Comparison of ENCODE assay signal across 36 cellular contexts in genomic region chr4:166735553-166735952, GRCh38.
"Had no signal": no experiment of that assay in that cellular context is flagged by ENCODE, and none has a peak within 500 bp of the region (broad histone marks: within the 10 kb centered on the region; RNA-seq: fewer than 3 reads in every experiment).

No MANE protein-coding gene starts in this region.

- H3K27ac Mint-ChIP-seq: activated CD4-positive, alpha-beta memory T cell treated with anti-CD3 and anti-CD28 coated beads, Interleukin-2, amount 10 ng/mL, durations not matched to agents 7 days and 5 days; activated CD4-positive, alpha-beta T cell treated with anti-CD3 and anti-CD28 coated beads for 36 hours; activated CD4-positive, alpha-beta T cell treated with anti-CD3 and anti-CD28 coated beads, Interleukin-2, amount 10 ng/mL, durations not matched to agents 7 days and 5 days; activated CD8-positive, alpha-beta memory T cell treated with anti-CD3 and anti-CD28 coated beads, Interleukin-2, amount 10 ng/mL, durations not matched to agents 7 days and 5 days; activated CD8-positive, alpha-beta T cell treated with anti-CD3 and anti-CD28 coated beads, Interleukin-2, amount 10 ng/mL, durations not matched to agents 7 days and 5 days; activated naive CD4-positive, alpha-beta T cell treated with anti-CD3 and anti-CD28 coated beads, Interleukin-2, amount 10 ng/mL, durations not matched to agents 7 days and 5 days; activated naive CD4-positive, alpha-beta T cell treated with anti-CD3 and anti-CD28 coated beads, Interleukin-2, amount 50 U/mL, for 24 hours; activated naive CD8-positive, alpha-beta T cell treated with anti-CD3 and anti-CD28 coated beads for 36 hours; activated T-cell treated with anti-CD3 and anti-CD28 coated beads, Interleukin-2, amount 50 U/mL, for 24 hours; activated T-helper 2 cell treated with anti-CD3 and anti-CD28 coated beads, Interferon-gamma antibody, Interleukin-2, Interleukin-4, amounts not matched to agents 10 μg/mL and 5 μg/mL and 100 μg/mL, durations not matched to agents 14 hours and 24 hours and 36 hours; T-helper 1 cell treated with Interleukin-12 subunit alpha and Interleukin-12 subunit beta and Interleukin-4 antibody, amounts not matched to agents 30 μg/mL and 1 μg/mL, for 36 hours; T-helper 2 cell treated with Interferon-gamma antibody and Interleukin-4, amounts not matched to agents 5 μg/mL and 100 μg/mL, for 36 hours had no signal

- H3K4me1 ChIP-seq: adrenal gland, body of pancreas, breast epithelium had no signal

- H3K4me1 Mint-ChIP-seq: activated CD4-positive, alpha-beta memory T cell treated with anti-CD3 and anti-CD28 coated beads, Interleukin-2, amount 10 ng/mL, durations not matched to agents 7 days and 5 days; activated CD4-positive, alpha-beta T cell treated with anti-CD3 and anti-CD28 coated beads for 36 hours; activated CD4-positive, alpha-beta T cell treated with anti-CD3 and anti-CD28 coated beads, Interleukin-2, amount 10 ng/mL, durations not matched to agents 7 days and 5 days; activated CD8-positive, alpha-beta memory T cell treated with anti-CD3 and anti-CD28 coated beads, Interleukin-2, amount 10 ng/mL, durations not matched to agents 7 days and 5 days; activated naive CD4-positive, alpha-beta T cell treated with anti-CD3 and anti-CD28 coated beads, Interleukin-2, amount 10 ng/mL, durations not matched to agents 7 days and 5 days; activated naive CD4-positive, alpha-beta T cell treated with anti-CD3 and anti-CD28 coated beads, Interleukin-2, amount 50 U/mL, for 24 hours; activated naive CD8-positive, alpha-beta T cell treated with anti-CD3 and anti-CD28 coated beads for 36 hours had no signal

- ATAC-seq: activated CD4-positive, alpha-beta T cell treated with anti-CD3 and anti-CD28 coated beads for 36 hours; activated CD4-positive, CD25-positive, alpha-beta regulatory T cell treated with anti-CD3 and anti-CD28 coated beads, Interleukin-2, amount 50 U/mL, for 24 hours; activated CD8-positive, alpha-beta memory T cell treated with anti-CD3 and anti-CD28 coated beads, Interleukin-2, amount 10 ng/mL, durations not matched to agents 7 days and 5 days; activated CD8-positive, alpha-beta T cell treated with anti-CD3 and anti-CD28 coated beads, Interleukin-2, amount 10 ng/mL, durations not matched to agents 7 days and 5 days; body of pancreas had no signal

- H3K36me3 Mint-ChIP-seq: activated CD8-positive, alpha-beta memory T cell treated with anti-CD3 and anti-CD28 coated beads, Interleukin-2, amount 10 ng/mL, durations not matched to agents 7 days and 5 days; activated naive CD4-positive, alpha-beta T cell treated with anti-CD3 and anti-CD28 coated beads, Interleukin-2, amount 10 ng/mL, durations not matched to agents 7 days and 5 days; activated naive CD4-positive, alpha-beta T cell treated with anti-CD3 and anti-CD28 coated beads, Interleukin-2, amount 50 U/mL, for 24 hours; activated naive CD8-positive, alpha-beta T cell treated with anti-CD3 and anti-CD28 coated beads for 36 hours had no signal

- H3K9me3 ChIP-seq: adrenal gland, body of pancreas, breast epithelium had no signal

- H3K27me3 Mint-ChIP-seq: activated CD4-positive, alpha-beta memory T cell treated with anti-CD3 and anti-CD28 coated beads, Interleukin-2, amount 10 ng/mL, durations not matched to agents 7 days and 5 days; activated CD4-positive, alpha-beta T cell treated with anti-CD3 and anti-CD28 coated beads for 36 hours; activated CD4-positive, alpha-beta T cell treated with anti-CD3 and anti-CD28 coated beads, Interleukin-2, amount 10 ng/mL, durations not matched to agents 7 days and 5 days; activated CD8-positive, alpha-beta memory T cell treated with anti-CD3 and anti-CD28 coated beads, Interleukin-2, amount 10 ng/mL, durations not matched to agents 7 days and 5 days; activated naive CD4-positive, alpha-beta T cell treated with anti-CD3 and anti-CD28 coated beads, Interleukin-2, amount 10 ng/mL, durations not matched to agents 7 days and 5 days; activated naive CD4-positive, alpha-beta T cell treated with anti-CD3 and anti-CD28 coated beads, Interleukin-2, amount 50 U/mL, for 24 hours; activated naive CD8-positive, alpha-beta T cell treated with anti-CD3 and anti-CD28 coated beads for 36 hours; activated T-cell treated with anti-CD3 and anti-CD28 coated beads, Interleukin-2, amount 50 U/mL, for 24 hours had no signal

- H3K36me3 ChIP-seq: adrenal gland, brain microvascular endothelial cell, breast epithelium had no signal

- FAIRE-seq: astrocyte, colon, TTC549 had no signal

- H3K9me3 Mint-ChIP-seq: activated naive CD8-positive, alpha-beta T cell treated with anti-CD3 and anti-CD28 coated beads for 36 hours; activated T-helper 2 cell treated with anti-CD3 and anti-CD28 coated beads, Interferon-gamma antibody, Interleukin-2, Interleukin-4, amounts not matched to agents 10 μg/mL and 5 μg/mL and 100 μg/mL, durations not matched to agents 14 hours and 24 hours and 36 hours; T-helper 1 cell treated with Interleukin-12 subunit alpha and Interleukin-12 subunit beta and Interleukin-4 antibody, amounts not matched to agents 30 μg/mL and 1 μg/mL, for 36 hours had no signal

- H3K27me3 ChIP-seq: adrenal gland, body of pancreas, brain microvascular endothelial cell, breast epithelium had no signal

- DNase-seq: activated CD4-positive, alpha-beta memory T cell treated with anti-CD3 and anti-CD28 coated beads, Interleukin-2, amount 10 ng/mL, durations not matched to agents 7 days and 5 days; activated CD4-positive, alpha-beta T cell treated with anti-CD3 and anti-CD28 coated beads for 1 hour; activated CD4-positive, alpha-beta T cell treated with anti-CD3 and anti-CD28 coated beads for 36 hours; activated CD4-positive, alpha-beta T cell treated with anti-CD3 and anti-CD28 coated beads for 48 hours; activated CD4-positive, alpha-beta T cell treated with anti-CD3 and anti-CD28 coated beads, Interleukin-2, amount 10 ng/mL, durations not matched to agents 7 days and 5 days; activated CD4-positive, alpha-beta T cell treated with anti-CD3 and anti-CD28 coated beads, Interleukin-2, amount 50 U/mL, for 48 hours; activated CD4-positive, CD25-positive, alpha-beta regulatory T cell; activated CD8-positive, alpha-beta memory T cell treated with anti-CD3 and anti-CD28 coated beads for 24 hours; activated CD8-positive, alpha-beta memory T cell treated with anti-CD3 and anti-CD28 coated beads, Interleukin-2, amount 10 ng/mL, durations not matched to agents 7 days and 5 days; activated CD8-positive, alpha-beta memory T cell treated with anti-CD3 and anti-CD28 coated beads, Interleukin-2, amount 50 U/mL, for 48 hours; activated CD8-positive, alpha-beta T cell treated with anti-CD3 and anti-CD28 coated beads, Interleukin-2, amount 10 ng/mL, durations not matched to agents 7 days and 5 days; activated effector memory CD4-positive, alpha-beta T cell treated with Interleukin-2 at 50 U/mL for 16 hours; activated gamma-delta T cell; activated naive CD4-positive, alpha-beta T cell treated with anti-CD3 and anti-CD28 coated beads, Interleukin-2, amount 10 ng/mL, durations not matched to agents 7 days and 5 days; activated naive CD4-positive, alpha-beta T cell treated with Interleukin-2 at 50 U/mL for 16 hours; activated naive CD8-positive, alpha-beta T cell treated with anti-CD3 and anti-CD28 coated beads for 36 hours; activated T-cell treated with anti-CD3 and anti-CD28 coated beads, Interleukin-2, amount 50 U/mL, for 24 hours; activated T-cell treated with anti-CD3 and anti-CD28 coated beads, Interleukin-2, amount 50 U/mL, for 48 hours; adrenal gland; amniotic stem cell; aorta; body of pancreas; brain microvascular endothelial cell; central memory CD4-positive, alpha-beta T cell; T-helper 2 cell; T-helper 9 cell had no signal

- H3K27ac ChIP-seq: adrenal gland, body of pancreas, brain microvascular endothelial cell, breast epithelium, VCaP had no signal

- H3K4me3 Mint-ChIP-seq: activated CD4-positive, alpha-beta memory T cell treated with anti-CD3 and anti-CD28 coated beads, Interleukin-2, amount 10 ng/mL, durations not matched to agents 7 days and 5 days; activated CD4-positive, alpha-beta T cell treated with anti-CD3 and anti-CD28 coated beads for 36 hours; activated CD4-positive, alpha-beta T cell treated with anti-CD3 and anti-CD28 coated beads, Interleukin-2, amount 10 ng/mL, durations not matched to agents 7 days and 5 days; activated CD8-positive, alpha-beta memory T cell treated with anti-CD3 and anti-CD28 coated beads, Interleukin-2, amount 10 ng/mL, durations not matched to agents 7 days and 5 days; activated CD8-positive, alpha-beta T cell treated with anti-CD3 and anti-CD28 coated beads, Interleukin-2, amount 10 ng/mL, durations not matched to agents 7 days and 5 days; activated naive CD4-positive, alpha-beta T cell treated with anti-CD3 and anti-CD28 coated beads, Interleukin-2, amount 10 ng/mL, durations not matched to agents 7 days and 5 days; activated naive CD4-positive, alpha-beta T cell treated with anti-CD3 and anti-CD28 coated beads, Interleukin-2, amount 50 U/mL, for 24 hours; activated naive CD8-positive, alpha-beta T cell treated with anti-CD3 and anti-CD28 coated beads for 36 hours; activated T-cell treated with anti-CD3 and anti-CD28 coated beads, Interleukin-2, amount 50 U/mL, for 24 hours; T-helper 1 cell treated with Interleukin-12 subunit alpha and Interleukin-12 subunit beta and Interleukin-4 antibody, amounts not matched to agents 30 μg/mL and 1 μg/mL, for 36 hours; T-helper 2 cell treated with Interferon-gamma antibody and Interleukin-4, amounts not matched to agents 5 μg/mL and 100 μg/mL, for 36 hours had no signal

- H3K4me3 ChIP-seq: adrenal gland, body of pancreas, breast epithelium had no signal
